ENCODE assay signal across 8 cellular contexts in the genomic region with DNA sequence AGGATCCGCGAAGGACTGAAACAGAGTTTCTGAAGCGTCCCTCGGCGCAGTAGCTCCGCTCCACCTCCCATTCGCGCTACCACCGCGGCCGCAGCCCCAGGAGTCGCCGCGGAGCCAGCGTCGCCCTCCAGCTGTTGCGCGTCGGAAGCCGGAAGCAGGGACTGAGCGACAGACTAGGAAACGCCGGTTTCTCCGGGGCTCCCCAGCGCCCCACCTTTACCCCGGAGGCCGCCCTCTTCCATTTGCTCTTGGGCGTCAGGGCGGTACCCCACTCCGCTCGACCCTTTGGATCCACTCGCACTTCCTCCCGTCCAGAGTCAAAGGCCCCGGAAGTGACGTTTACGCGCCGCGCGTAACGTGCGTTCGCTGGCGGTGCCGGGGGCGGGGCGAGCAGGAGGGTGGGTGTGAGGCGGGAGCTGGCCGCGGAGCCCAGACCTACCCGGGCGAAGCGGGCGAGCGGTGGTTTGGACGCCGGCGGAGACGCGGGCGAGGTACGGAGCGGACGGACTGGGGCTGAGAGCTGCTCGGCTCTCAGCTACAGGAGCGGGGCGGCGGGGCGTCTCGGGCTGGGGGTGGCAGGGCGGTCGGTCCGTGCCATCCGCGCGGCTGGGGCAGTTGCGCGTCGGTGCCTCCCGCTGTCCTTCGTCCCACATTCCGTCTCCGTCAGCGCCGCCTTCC.
A peak's percentile ranks its signal among the peaks of the same experiment; 100 is the strongest.
DNase-seq lines count a peak whose midpoint lies in the region; ATAC-seq and FAIRE-seq lines count a peak whose summit lies in the region.

A gene (plus strand): TSS at position 432 of the 678 bp plus-strand sequence. CDS start 31,167 bp downstream, outside the sequence.

- peak within 1 kb of the TSS; percentile 93 for H3K4me3 ChIP-seq in effector memory CD4-positive, alpha-beta T cell (ENCODE audit: insufficient read depth, low read depth, low read length, poor library complexity, severe bottlenecking)

- FAIRE-seq in HTR-8/SVneo (lab: Jason Lieb, UNC) = no peak

- H3K27ac ChIP-seq in effector memory CD4-positive, alpha-beta T cell (ENCODE audit: insufficient read depth, low read length, poor library complexity, severe bottlenecking) = peak within 1 kb of the TSS; percentile 85

- ATAC-seq in GM21381 (IDR thresholded peaks at IDR 0.05; ENCODE audit: unreplicated experiment) = peak; percentile 81

- peak; percentile 90 for DNase-seq in COR-L47 (lab: John Stamatoyannopoulos, UW)
- peak; percentile 89 for DNase-seq in HTR-8/SVneo (ENCODE audit: insufficient read length, low spot score)
- DNase-seq in NOMO-1 treated with DMSO at 0.1 percent for 48 hours (lab: John Stamatoyannopoulos, UW; ENCODE audit: unreplicated experiment) = peak; percentile 95
- DNase-seq in activated CD8-positive, alpha-beta memory T cell treated with anti-CD3 and anti-CD28 coated beads for 4 hours (ENCODE audit: low read depth in 2 of 2) = peak; percentile 93
- DNase-seq in effector memory CD4-positive, alpha-beta T cell = peak; percentile 95 to 97 (median 96)
- DNase-seq in medulla oblongata (ENCODE audit: extremely low spot score) = peak; percentile 99
- DNase-seq in stimulated activated CD4-positive, alpha-beta T cell treated with anti-CD3 and anti-CD28 coated beads, TNF-alpha, amount 100 ng/mL, for 48 hours (ENCODE audit: low read depth in 3 of 3) = peak; percentile 94 to 98 (median 98)

- no peaks in the 10 kb centered on the region for H3K36me3 ChIP-seq in effector memory CD4-positive, alpha-beta T cell (ENCODE audit: control insufficient read depth, insufficient read depth, low read length)

- H3K9me3 ChIP-seq in effector memory CD4-positive, alpha-beta T cell (ENCODE audit: control insufficient read depth, low read length) = no peaks in the 10 kb centered on the region

- H3K27me3 ChIP-seq in effector memory CD4-positive, alpha-beta T cell (replicated peaks; ENCODE audit: control insufficient read depth, insufficient read depth, low read length, poor library complexity, severe bottlenecking) = no peaks in the 10 kb centered on the region

- peaks cover 10% of the 10 kb centered on the region for H3K4me1 ChIP-seq in effector memory CD4-positive, alpha-beta T cell (ENCODE audit: control insufficient read depth, insufficient read depth, low read length, poor library complexity, severe bottlenecking)

Comparison
In these comparisons a context has a peak if more than half of its experiments do, and no peak if none do; other contexts are left out.
1. Peak in every context shown above with its lines: DNase-seq, ATAC-seq, H3K4me3 ChIP-seq and H3K27ac ChIP-seq.